In the genomic region with DNA sequence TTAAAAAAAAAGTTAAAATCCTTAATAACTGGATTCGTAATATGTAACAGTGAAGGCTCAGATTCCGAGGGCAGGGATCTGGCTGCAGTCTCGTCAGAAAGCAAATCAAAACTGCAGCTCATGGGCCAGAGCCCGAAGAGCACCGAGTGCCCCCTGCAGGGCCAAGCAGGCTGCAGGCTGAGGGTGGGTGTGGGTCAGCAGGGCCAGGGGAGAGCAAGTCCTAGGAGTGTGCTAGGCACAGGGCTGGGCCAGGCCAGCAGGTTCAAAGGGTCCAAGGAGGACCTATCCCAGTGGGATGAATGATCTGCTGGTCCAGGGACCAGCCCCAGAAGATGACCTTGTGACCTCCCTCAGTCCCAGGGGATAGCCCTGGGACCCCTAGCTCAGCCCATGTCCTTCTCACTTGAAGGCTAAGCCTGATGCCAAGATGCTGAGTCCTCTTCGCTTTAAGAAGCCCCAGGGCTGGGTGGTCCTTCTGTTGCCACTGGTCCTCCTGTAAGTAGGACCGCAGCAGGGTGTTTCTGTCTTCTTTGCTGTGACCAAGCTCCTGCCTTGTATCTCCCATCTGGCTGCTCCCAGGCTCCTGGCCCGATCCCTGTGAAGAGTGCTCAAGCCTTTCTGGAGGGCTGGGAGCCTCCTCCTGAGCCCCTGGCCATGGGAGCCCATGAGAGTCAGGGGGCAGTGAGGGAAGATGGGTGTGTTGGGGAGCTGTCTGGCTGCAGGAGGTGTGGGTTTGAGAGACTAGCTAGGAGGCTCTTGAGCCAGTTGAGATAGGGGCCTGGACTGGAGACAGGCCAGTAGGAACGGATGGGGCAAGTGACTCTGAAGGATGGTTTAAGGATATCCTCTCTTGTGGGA, we compare ENCODE assay signal across 19 cellular contexts.
DNase-seq lines count a peak whose midpoint lies in the region; ATAC-seq, FAIRE-seq and TF ChIP-seq lines count a peak whose summit lies in the region.
"Had no signal": no experiment of that assay in that cellular context is flagged by ENCODE, and none has a peak within 500 bp of the region (broad histone marks: within the 10 kb centered on the region; RNA-seq: fewer than 3 reads in every experiment).

No MANE protein-coding gene starts in this region.

- POLR2A ChIA-PET in K562 (lab: Yijun Ruan, JAX): interaction anchor here (0.6 kb wide), 1 partner anchor 14 kb away, joined by 3 read pairs; no protein-coding TSS in a partner anchor

- TF ChIP-seq EP300 in K562 (IDR thresholded peaks at IDR 0.05; ENCODE audit: low read length): no peak
- no peak for TF ChIP-seq EP300 in sigmoid colon (IDR thresholded peaks at IDR 0.05)

- CTCF ChIA-PET in K562 (lab: Yijun Ruan, JAX; ENCODE audit: low intra/inter-chr PET ratio): no interaction called here

- H2AFZ ChIP-seq in GM23248: peak overlapping the region; percentile 64
- no peak overlapping the region for H2AFZ ChIP-seq in K562 (ENCODE audit: low read depth, low read length)

- DNase-seq in GM23248 (no peak), K562 (ENCODE audit: extremely low read depth in 1 of 4, low spot score in 3 of 4) (no peak), right cardiac atrium (peak in 1 of 3 donors; percentile 54), sigmoid colon (peak; percentile 54), NCI-H2171 treated with DMSO at 0.1 percent for 48 hours (lab: John Stamatoyannopoulos, UW) (no peak), NCI-H526 (lab: John Stamatoyannopoulos, UW) (no peak)
- DNase-seq: CD4-positive, alpha-beta memory T cell; hippocampal formation; mammary epithelial cell; NCI-H1436; NCI-H526 treated with DMSO at 0.1 percent for 48 hours; stimulated activated CD4-positive, alpha-beta T cell treated with anti-CD3 and anti-CD28 coated beads, Interleukin-4, amount 100 ng/mL, for 4 hours; stimulated activated naive CD8-positive, alpha-beta T cell treated with anti-CD3 and anti-CD28 coated beads, Interleukin-15, amount 100 ng/mL, for 72 hours had no signal

- TF ChIP-seq RAD21 in K562 (CRISPR knock-in tag; conservative IDR thresholded peaks at IDR 0.05 in 1 of 2, IDR thresholded peaks at IDR 0.05 in 1 of 2): peak in 1 of 2 experiments; percentile 17; a peak in 1 of 4 replicates

- H3K79me2 ChIP-seq in GM23248 (ENCODE audit: insufficient read depth): no peaks in the 10 kb centered on the region
- H3K79me2 ChIP-seq in K562 (ENCODE audit: control insufficient read depth, insufficient read depth, low read length): no peaks in the 10 kb centered on the region

- peaks cover 1% of the 10 kb centered on the region for H3F3A ChIP-seq in GM23248 (ENCODE audit: insufficient read depth)

- no TSS peak for BruUV-seq in K562 (replicated peaks; lab: Mats Ljungman, UMichigan)

- H3K9me1 ChIP-seq in K562 (ENCODE audit: control insufficient read depth, insufficient read depth, low read length): no peaks in the 10 kb centered on the region

- peak overlapping the region; percentile 55 for H3K4me2 ChIP-seq in GM23248 (ENCODE audit: unreplicated experiment)
- H3K4me2 ChIP-seq in K562 (ENCODE audit: insufficient read depth, low read length): no peak overlapping the region

- H3K27me3 ChIP-seq in GM23248 (replicated peaks; ENCODE audit: insufficient read depth) (no peaks in the 10 kb centered on the region; the same call in none of the 2 replicates), K562 (ENCODE audit: control insufficient read depth in 2 of 2, insufficient read depth in 2 of 2, low read length in 2 of 2) (peaks cover 0 to 82% of the 10 kb centered on the region in 2 experiments; a peak in 2 of 5 replicates), right cardiac atrium (ENCODE audit: control insufficient read depth, insufficient read depth) (no peaks in the 10 kb centered on the region), sigmoid colon (no peaks in the 10 kb centered on the region)

- H3K9me2 ChIP-seq in GM23248 (ENCODE audit: insufficient read depth): no peaks in the 10 kb centered on the region

- in situ Hi-C loops in GM23248 (cut with MboI) (no loop called here), K562 (cut with MboI) (no loop called here)

- peaks cover 8% of the 10 kb centered on the region for H3K4me1 ChIP-seq in GM23248 (ENCODE audit: insufficient read depth)
- peaks cover 8 to 10% of the 10 kb centered on the region in 2 experiments for H3K4me1 ChIP-seq in K562 (replicated peaks in 1 of 2; ENCODE audit: control insufficient read depth in 2 of 2, insufficient read depth in 2 of 2, low read length in 2 of 2)
- H3K4me1 ChIP-seq in right cardiac atrium (ENCODE audit: control insufficient read depth, insufficient read depth, low read length): peaks cover 13% of the 10 kb centered on the region
- no peaks in the 10 kb centered on the region for H3K4me1 ChIP-seq in sigmoid colon
- H3K4me1 ChIP-seq: prostate gland had no signal

- FAIRE-seq in K562 (lab: Jason Lieb, UNC): no peak
- FAIRE-seq: astrocyte, endometrium, TTC549 had no signal

- no peaks in the 10 kb centered on the region for H3K36me3 ChIP-seq in GM23248 (ENCODE audit: low read depth)
- no peaks in the 10 kb centered on the region for H3K36me3 ChIP-seq in K562 (ENCODE audit: control insufficient read depth, insufficient read depth, low read length)
- H3K36me3 ChIP-seq in sigmoid colon: peaks cover 0 to under 1% (median under 1%) of the 10 kb centered on the region in 4 donors
- H3K36me3 ChIP-seq: prostate gland had no signal

- 56 to 62% methylated on average over 9 of the region's 9 CpGs for WGBS in GM23248 (ENCODE audit: low coverage in 1 of 2, low lambda C conversion rate in 2 of 2, missing lambda C conversion rate in 2 of 2), 2 experiments
- WGBS in K562 (ENCODE audit: insufficient coverage, low coverage, missing lambda C conversion rate): 4% methylated on average over 9 of the region's 9 CpGs
- WGBS in right cardiac atrium: 66% methylated on average over 9 of the region's 9 CpGs
- WGBS in sigmoid colon, 2 donors: 86 to 87% methylated on average over 9 of the region's 9 CpGs

- no peak for TF ChIP-seq CTCF in K562 (IDR thresholded peaks at IDR 0.05 in 2 of 3, conservative IDR thresholded peaks at IDR 0.05 in 1 of 3; ENCODE audit: insufficient read depth in 2 of 3, low read depth in 1 of 3, low read length in 3 of 3)
- TF ChIP-seq CTCF in sigmoid colon (IDR thresholded peaks at IDR 0.05): no peak

- H3K4me3 ChIP-seq in GM23248 (no peak overlapping the region), K562 (no peak overlapping the region), right cardiac atrium (ENCODE audit: low read length) (no peak overlapping the region), sigmoid colon (no peak overlapping the region)
- H3K4me3 ChIP-seq: prostate gland had no signal

- H3K9me3 ChIP-seq in GM23248 (ENCODE audit: low read depth) (no peaks in the 10 kb centered on the region), K562 (replicated peaks; ENCODE audit: control insufficient read depth, insufficient read depth, low read depth, low read length) (no peaks in the 10 kb centered on the region), right cardiac atrium (ENCODE audit: control insufficient read depth, low read length) (no peaks in the 10 kb centered on the region), sigmoid colon (no peaks in the 10 kb centered on the region)
- H3K9me3 ChIP-seq: prostate gland had no signal

- H3K27ac ChIP-seq in GM23248: no peak overlapping the region
- no peak overlapping the region for H3K27ac ChIP-seq in K562 (ENCODE audit: extremely low read depth, low read depth, low read length)
- peak overlapping the region; percentile 48 for H3K27ac ChIP-seq in right cardiac atrium (ENCODE audit: low read length)
- H3K27ac ChIP-seq in sigmoid colon: no peak overlapping the region
- H3K27ac ChIP-seq: prostate gland had no signal

- intact Hi-C loops in K562 (cut with micrococcal nuclease) (no loop called here), right cardiac atrium (cut with DNase I) (loop anchor here in 2 of 4 donors (10.0 kb wide), 3 partner anchors 59 to 541 kb away; partner anchors contain the start of gene CYP26B1 (in 1 of the 2)), sigmoid colon (cut with DNase I) (no loop called here)

- H3K9ac ChIP-seq in GM23248 (no peak overlapping the region), K562 (ENCODE audit: insufficient read depth in 1 of 2, low read depth in 2 of 2, low read length in 2 of 2) (no peak overlapping the region)

- TF ChIP-seq POLR2A in K562 (conservative IDR thresholded peaks at IDR 0.05): no peak
- TF ChIP-seq POLR2A in sigmoid colon (IDR thresholded peaks at IDR 0.05): no peak

- H4K20me1 ChIP-seq in GM23248 (ENCODE audit: insufficient read depth): no peaks in the 10 kb centered on the region
- peaks cover 9% of the 10 kb centered on the region; the same call in 1 of the 2 replicates for H4K20me1 ChIP-seq in K562 (replicated peaks; ENCODE audit: control insufficient read depth, insufficient read depth, low read length)

- ATAC-seq in K562 (no peak), right cardiac atrium (peak in 1 of 2 donors; percentile 18), HG03175 (IDR thresholded peaks at IDR 0.05; ENCODE audit: unreplicated experiment) (no peak), HG02885 (IDR thresholded peaks at IDR 0.05; ENCODE audit: poor library complexity, unreplicated experiment) (no peak)
- ATAC-seq: stimulated activated naive CD8-positive, alpha-beta T cell treated with anti-CD3 and anti-CD28 coated beads, Interleukin-15, amount 100 ng/mL, for 72 hours had no signal

TF ChIP-seq in K562, 482 proteins besides CTCF, POLR2A, EP300 and RAD21:
- TF ChIP-seq CTCFL (IDR thresholded peaks at IDR 0.05; ENCODE audit: borderline replicate concordance, insufficient read depth, low read depth, low read length, poor library complexity, severe bottlenecking) (peak; percentile 50), MEIS2 (IDR thresholded peaks at IDR 0.05; ENCODE audit: partially characterized antibody) (no peak)
